10 cellular contexts compared by ENCODE assay signal in the genomic region with DNA sequence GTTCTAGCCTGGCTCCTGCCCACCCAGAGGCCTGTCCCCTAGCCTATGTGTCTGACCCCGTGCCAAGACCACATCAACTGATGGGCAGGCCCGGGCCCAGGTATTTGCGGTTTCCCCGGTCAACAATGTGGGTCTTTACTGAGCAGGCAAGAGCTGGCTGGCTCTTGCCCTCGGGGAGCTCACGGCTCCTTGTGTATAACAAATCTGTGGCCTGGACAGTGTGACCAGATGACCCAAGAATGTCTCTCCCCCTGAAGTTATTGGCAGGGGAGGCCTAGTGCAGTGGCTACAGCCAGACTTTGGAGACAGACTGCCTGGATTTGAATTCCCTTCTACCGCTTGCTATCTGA.
DNase-seq lines count a peak whose midpoint lies in the region; ATAC-seq and TF ChIP-seq lines count a peak whose summit lies in the region.
"Had no signal": no experiment of that assay in that cellular context is flagged by ENCODE, and none has a peak within 500 bp of the region (broad histone marks: within the 10 kb centered on the region; RNA-seq: fewer than 3 reads in every experiment).

No MANE protein-coding gene starts in this region.

- 31% methylated on average over 5 of the region's 7 CpGs for whole genome bisulfite sequencing in esophagus muscularis mucosa
- 94% methylated on average over 7 of the region's 7 CpGs for WGBS in thymus

- peaks cover 2% of the 10 kb centered on the region for H3K27me3 Mint-ChIP-seq in activated T-helper 1 cell treated with anti-CD3 and anti-CD28 coated beads, Interleukin-12 subunit alpha, Interleukin-12 subunit beta, Interleukin-2, Interleukin-4 antibody, amounts not matched to agents 30 ng/mL and 10 ng/mL and 1 ng/mL, durations not matched to agents 14 hours and 24 hours and 36 hours (ENCODE audit: insufficient read depth)

- ATAC-seq in GM18520 (IDR thresholded peaks at IDR 0.05; ENCODE audit: unreplicated experiment) (no peak), HG03025 (IDR thresholded peaks at IDR 0.05; ENCODE audit: low FRiP score, unreplicated experiment) (no peak)

- H3K27me3 ChIP-seq in esophagus muscularis mucosa (no peaks in the 10 kb centered on the region), mucosa of rectum (ENCODE audit: control insufficient read depth in 2 of 2, insufficient read depth in 2 of 2, low read length in 2 of 2) (no peaks in the 10 kb centered on the region), thymus (ENCODE audit: control insufficient read depth, insufficient read depth) (no peaks in the 10 kb centered on the region)
- H3K27me3 ChIP-seq: right lobe of liver had no signal

- no peaks in the 10 kb centered on the region for H3K36me3 Mint-ChIP-seq in activated T-helper 1 cell treated with anti-CD3 and anti-CD28 coated beads, Interleukin-12 subunit alpha, Interleukin-12 subunit beta, Interleukin-2, Interleukin-4 antibody, amounts not matched to agents 30 ng/mL and 10 ng/mL and 1 ng/mL, durations not matched to agents 14 hours and 24 hours and 36 hours (ENCODE audit: low read depth)

- peak overlapping the region; percentile 79 to 86 (median 84) for H3K27ac ChIP-seq in esophagus muscularis mucosa (replicated peaks in 1 of 4)
- H3K27ac ChIP-seq in mucosa of rectum (ENCODE audit: low read depth in 2 of 2, low read length in 2 of 2): peak overlapping the region; percentile 40 to 49
- peak overlapping the region; percentile 36 for H3K27ac ChIP-seq in thymus (ENCODE audit: low read depth)
- H3K27ac ChIP-seq: right lobe of liver had no signal

- intact Hi-C loops in esophagus muscularis mucosa (cut with DNase I): no loop called here
- intact Hi-C loops in activated T-helper 1 cell treated with anti-CD3 and anti-CD28 coated beads, Interleukin-12 subunit alpha, Interleukin-12 subunit beta, Interleukin-2, Interleukin-4 antibody, amounts not matched to agents 30 ng/mL and 10 ng/mL and 1 ng/mL, durations not matched to agents 14 hours and 24 hours and 36 hours (cut with micrococcal nuclease): loop anchor here (10.0 kb wide), 1 partner anchor 160 kb away; no protein-coding TSS in a partner anchor

- no peak overlapping the region for H3K27ac Mint-ChIP-seq in activated T-helper 1 cell treated with anti-CD3 and anti-CD28 coated beads, Interleukin-12 subunit alpha, Interleukin-12 subunit beta, Interleukin-2, Interleukin-4 antibody, amounts not matched to agents 30 ng/mL and 10 ng/mL and 1 ng/mL, durations not matched to agents 14 hours and 24 hours and 36 hours

- peaks cover 0 to 12% (median 3%) of the 10 kb centered on the region in 4 donors for H3K36me3 ChIP-seq in esophagus muscularis mucosa
- H3K36me3 ChIP-seq in mucosa of rectum (ENCODE audit: control insufficient read depth in 2 of 2, insufficient read depth in 2 of 2, low read length in 2 of 2): no peaks in the 10 kb centered on the region
- no peaks in the 10 kb centered on the region for H3K36me3 ChIP-seq in thymus (ENCODE audit: control insufficient read depth, insufficient read depth)
- H3K36me3 ChIP-seq: right lobe of liver had no signal

- no peaks in the 10 kb centered on the region for H3K4me1 Mint-ChIP-seq in activated T-helper 1 cell treated with anti-CD3 and anti-CD28 coated beads, Interleukin-12 subunit alpha, Interleukin-12 subunit beta, Interleukin-2, Interleukin-4 antibody, amounts not matched to agents 30 ng/mL and 10 ng/mL and 1 ng/mL, durations not matched to agents 14 hours and 24 hours and 36 hours (ENCODE audit: low read depth)

- H3K9me3 ChIP-seq in esophagus muscularis mucosa (no peaks in the 10 kb centered on the region), mucosa of rectum (ENCODE audit: control insufficient read depth in 2 of 2, low read length in 2 of 2) (no peaks in the 10 kb centered on the region), thymus (ENCODE audit: control insufficient read depth) (no peaks in the 10 kb centered on the region)
- H3K9me3 ChIP-seq: right lobe of liver had no signal

- no peak overlapping the region for H3K9ac ChIP-seq in mucosa of rectum (ENCODE audit: low read depth in 1 of 2, low read length in 2 of 2)

- H3K4me3 Mint-ChIP-seq in activated T-helper 1 cell treated with anti-CD3 and anti-CD28 coated beads, Interleukin-12 subunit alpha, Interleukin-12 subunit beta, Interleukin-2, Interleukin-4 antibody, amounts not matched to agents 30 ng/mL and 10 ng/mL and 1 ng/mL, durations not matched to agents 14 hours and 24 hours and 36 hours: no peak overlapping the region

- TF ChIP-seq CTCF in esophagus muscularis mucosa (IDR thresholded peaks at IDR 0.05): no peak

- H3K4me3 ChIP-seq in esophagus muscularis mucosa: no peak overlapping the region
- H3K4me3 ChIP-seq in mucosa of rectum (ENCODE audit: low read length in 2 of 2): no peak overlapping the region
- H3K4me3 ChIP-seq in thymus (ENCODE audit: low read length): no peak overlapping the region
- H3K4me3 ChIP-seq: right lobe of liver had no signal

- H3K9me3 Mint-ChIP-seq in activated T-helper 1 cell treated with anti-CD3 and anti-CD28 coated beads, Interleukin-12 subunit alpha, Interleukin-12 subunit beta, Interleukin-2, Interleukin-4 antibody, amounts not matched to agents 30 ng/mL and 10 ng/mL and 1 ng/mL, durations not matched to agents 14 hours and 24 hours and 36 hours: no peaks in the 10 kb centered on the region

- no peak for TF ChIP-seq EP300 in esophagus muscularis mucosa (IDR thresholded peaks at IDR 0.05)

- H3K4me1 ChIP-seq in esophagus muscularis mucosa: peaks cover 34 to 90% (median 89%) of the 10 kb centered on the region in 4 donors
- no peaks in the 10 kb centered on the region for H3K4me1 ChIP-seq in mucosa of rectum (ENCODE audit: control insufficient read depth in 2 of 2, insufficient read depth in 2 of 2, low read length in 2 of 2)
- no peaks in the 10 kb centered on the region for H3K4me1 ChIP-seq in thymus (ENCODE audit: control insufficient read depth, insufficient read depth, low read length)

- TF ChIP-seq POLR2A in esophagus muscularis mucosa (IDR thresholded peaks at IDR 0.05; ENCODE audit: low read depth): no peak

- peak; percentile 70 for DNase-seq in LHCN-M2 (ENCODE audit: low read depth)
- no peak for DNase-seq in esophagus muscularis mucosa (ENCODE audit: extremely low spot score)
- no peak for DNase-seq in activated effector memory CD4-positive, alpha-beta T cell treated with Interleukin-2 at 50 U/mL for 16 hours
- no peak for DNase-seq in activated T-helper 1 cell treated with anti-CD3 and anti-CD28 coated beads, Interleukin-12 subunit alpha, Interleukin-12 subunit beta, Interleukin-2, Interleukin-4 antibody, amounts not matched to agents 30 ng/mL and 10 ng/mL and 1 ng/mL, durations not matched to agents 14 hours and 24 hours and 36 hours (ENCODE audit: low spot score)
- DNase-seq: central memory CD4-positive, alpha-beta T cell; right lobe of liver had no signal
